ENCODE assay signal across 1 cellular context in the genomic region with DNA sequence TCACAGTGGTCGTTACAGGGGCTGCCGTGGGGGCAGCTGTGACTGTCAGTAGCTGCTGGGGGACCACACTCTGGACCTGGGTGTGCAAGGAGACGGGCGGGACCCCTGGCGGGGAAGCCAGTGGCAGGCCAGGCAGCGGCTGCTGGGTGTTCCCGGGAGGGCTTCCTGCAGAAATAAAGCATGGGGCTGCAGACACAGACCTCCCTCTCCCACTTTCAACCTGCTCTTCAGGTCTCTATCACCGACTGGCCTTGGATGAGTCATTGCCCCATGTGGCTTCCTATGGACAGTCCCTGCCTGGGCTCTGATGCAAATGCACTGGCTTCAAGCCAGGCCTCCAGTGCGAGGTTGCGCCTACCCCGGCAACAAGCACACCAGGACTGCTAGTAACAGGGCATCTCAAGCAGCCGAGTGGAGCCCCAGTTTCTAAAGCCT.
A peak's percentile ranks its signal among the peaks of the same experiment; 100 is the strongest.
TF ChIP-seq lines count a peak whose summit lies in the region.

No MANE protein-coding gene starts in this region.

TF ChIP-seq in GM12878, 131 proteins besides CTCF, POLR2A, EP300 and RAD21 (continued from another document):
- TF ChIP-seq, protein P1, sequence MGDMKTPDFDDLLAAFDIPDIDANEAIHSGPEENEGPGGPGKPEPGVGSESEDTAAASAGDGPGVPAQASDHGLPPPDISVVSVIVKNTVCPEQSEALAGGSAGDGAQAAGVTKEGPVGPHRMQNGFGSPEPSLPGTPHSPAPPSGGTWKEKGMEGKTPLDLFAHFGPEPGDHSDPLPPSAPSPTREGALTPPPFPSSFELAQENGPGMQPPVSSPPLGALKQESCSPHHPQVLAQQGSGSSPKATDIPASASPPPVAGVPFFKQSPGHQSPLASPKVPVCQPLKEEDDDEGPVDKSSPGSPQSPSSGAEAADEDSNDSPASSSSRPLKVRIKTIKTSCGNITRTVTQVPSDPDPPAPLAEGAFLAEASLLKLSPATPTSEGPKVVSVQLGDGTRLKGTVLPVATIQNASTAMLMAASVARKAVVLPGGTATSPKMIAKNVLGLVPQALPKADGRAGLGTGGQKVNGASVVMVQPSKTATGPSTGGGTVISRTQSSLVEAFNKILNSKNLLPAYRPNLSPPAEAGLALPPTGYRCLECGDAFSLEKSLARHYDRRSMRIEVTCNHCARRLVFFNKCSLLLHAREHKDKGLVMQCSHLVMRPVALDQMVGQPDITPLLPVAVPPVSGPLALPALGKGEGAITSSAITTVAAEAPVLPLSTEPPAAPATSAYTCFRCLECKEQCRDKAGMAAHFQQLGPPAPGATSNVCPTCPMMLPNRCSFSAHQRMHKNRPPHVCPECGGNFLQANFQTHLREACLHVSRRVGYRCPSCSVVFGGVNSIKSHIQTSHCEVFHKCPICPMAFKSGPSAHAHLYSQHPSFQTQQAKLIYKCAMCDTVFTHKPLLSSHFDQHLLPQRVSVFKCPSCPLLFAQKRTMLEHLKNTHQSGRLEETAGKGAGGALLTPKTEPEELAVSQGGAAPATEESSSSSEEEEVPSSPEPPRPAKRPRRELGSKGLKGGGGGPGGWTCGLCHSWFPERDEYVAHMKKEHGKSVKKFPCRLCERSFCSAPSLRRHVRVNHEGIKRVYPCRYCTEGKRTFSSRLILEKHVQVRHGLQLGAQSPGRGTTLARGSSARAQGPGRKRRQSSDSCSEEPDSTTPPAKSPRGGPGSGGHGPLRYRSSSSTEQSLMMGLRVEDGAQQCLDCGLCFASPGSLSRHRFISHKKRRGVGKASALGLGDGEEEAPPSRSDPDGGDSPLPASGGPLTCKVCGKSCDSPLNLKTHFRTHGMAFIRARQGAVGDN (IDR thresholded peaks at IDR 0.05) = no peak
- TF ChIP-seq ATF7 (IDR thresholded peaks at IDR 0.05; ENCODE audit: low read depth) = peak; percentile 42
- TF ChIP-seq JUNB (IDR thresholded peaks at IDR 0.05) = peak; percentile 63
- TF ChIP-seq MYC (IDR thresholded peaks at IDR 0.05; ENCODE audit: insufficient read depth, insufficient read length, insufficient replicate concordance, low read length, severe bottlenecking) = no peak
- TF ChIP-seq IRF4 (IDR thresholded peaks at IDR 0.05; ENCODE audit: low read depth, low read length) = 0 out of 2 replicates have a peak, but pooled peaks have one; percentile 32
- no peak for TF ChIP-seq SIN3A (IDR thresholded peaks at IDR 0.05; ENCODE audit: low read depth, low read length)
- TF ChIP-seq, protein P2, sequence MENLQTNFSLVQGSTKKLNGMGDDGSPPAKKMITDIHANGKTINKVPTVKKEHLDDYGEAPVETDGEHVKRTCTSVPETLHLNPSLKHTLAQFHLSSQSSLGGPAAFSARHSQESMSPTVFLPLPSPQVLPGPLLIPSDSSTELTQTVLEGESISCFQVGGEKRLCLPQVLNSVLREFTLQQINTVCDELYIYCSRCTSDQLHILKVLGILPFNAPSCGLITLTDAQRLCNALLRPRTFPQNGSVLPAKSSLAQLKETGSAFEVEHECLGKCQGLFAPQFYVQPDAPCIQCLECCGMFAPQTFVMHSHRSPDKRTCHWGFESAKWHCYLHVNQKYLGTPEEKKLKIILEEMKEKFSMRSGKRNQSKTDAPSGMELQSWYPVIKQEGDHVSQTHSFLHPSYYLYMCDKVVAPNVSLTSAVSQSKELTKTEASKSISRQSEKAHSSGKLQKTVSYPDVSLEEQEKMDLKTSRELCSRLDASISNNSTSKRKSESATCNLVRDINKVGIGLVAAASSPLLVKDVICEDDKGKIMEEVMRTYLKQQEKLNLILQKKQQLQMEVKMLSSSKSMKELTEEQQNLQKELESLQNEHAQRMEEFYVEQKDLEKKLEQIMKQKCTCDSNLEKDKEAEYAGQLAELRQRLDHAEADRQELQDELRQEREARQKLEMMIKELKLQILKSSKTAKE (IDR thresholded peaks at IDR 0.05; ENCODE audit: low read depth, poor library complexity, severe bottlenecking) = peak; percentile 71
- TF ChIP-seq POU2F2 (IDR thresholded peaks at IDR 0.05; ENCODE audit: borderline replicate concordance, low read depth, low read length) = peak; percentile 98; the same call in 2 of the 3 replicates
- TF ChIP-seq RELA (IDR thresholded peaks at IDR 0.05; ENCODE audit: borderline replicate concordance, partially characterized antibody) = peak; percentile 88
- peak; percentile 58 for TF ChIP-seq MXI1 (IDR thresholded peaks at IDR 0.05; ENCODE audit: low read depth, low read length)
- no peak for TF ChIP-seq TAF1 (IDR thresholded peaks at IDR 0.05; ENCODE audit: borderline replicate concordance, low read depth, low read length)
- peak; percentile 51; the same call in 1 of the 2 replicates for TF ChIP-seq DPF2 (IDR thresholded peaks at IDR 0.05)
- peak; percentile 65 for TF ChIP-seq RUNX3 (IDR thresholded peaks at IDR 0.05; ENCODE audit: low read length)
- TF ChIP-seq EED (IDR thresholded peaks at IDR 0.05; ENCODE audit: low read depth) = peak; percentile 27; the same call in 1 of the 2 replicates
- TF ChIP-seq, protein P3, sequence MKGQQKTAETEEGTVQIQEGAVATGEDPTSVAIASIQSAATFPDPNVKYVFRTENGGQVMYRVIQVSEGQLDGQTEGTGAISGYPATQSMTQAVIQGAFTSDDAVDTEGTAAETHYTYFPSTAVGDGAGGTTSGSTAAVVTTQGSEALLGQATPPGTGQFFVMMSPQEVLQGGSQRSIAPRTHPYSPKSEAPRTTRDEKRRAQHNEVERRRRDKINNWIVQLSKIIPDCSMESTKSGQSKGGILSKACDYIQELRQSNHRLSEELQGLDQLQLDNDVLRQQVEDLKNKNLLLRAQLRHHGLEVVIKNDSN (IDR thresholded peaks at IDR 0.05; ENCODE audit: borderline replicate concordance, extremely low read length, insufficient read depth, low read depth, low read length) = peak; percentile 9
